In the genomic region with DNA sequence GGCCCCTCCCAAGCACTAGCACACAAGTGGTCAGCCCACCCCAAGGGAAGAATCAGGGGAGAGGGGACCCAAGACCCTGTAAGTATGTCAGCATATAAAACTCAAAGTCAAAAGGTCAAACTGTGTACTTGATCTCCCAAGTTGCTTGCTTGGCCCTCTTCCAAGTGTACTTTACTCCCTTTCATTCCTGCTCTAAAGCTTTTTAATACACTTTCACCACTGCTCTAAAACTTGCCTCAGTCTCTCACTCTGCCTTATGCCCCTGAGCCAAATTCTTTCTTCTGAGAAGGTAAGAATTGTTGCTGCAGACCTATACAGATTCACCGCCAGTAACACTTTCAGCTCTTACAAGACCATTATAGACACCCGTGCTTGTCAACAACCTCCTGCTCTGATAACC, we compare ENCODE assay signal across 16 cellular contexts. TPM values are rescaled to one million over a fixed set of nuclear protein-coding genes. Genes with fewer than 3 reads are reported as not detected.
DNase-seq lines count a peak whose midpoint lies in the region; ATAC-seq and TF ChIP-seq lines count a peak whose summit lies in the region.
"Had no signal": no experiment of that assay in that cellular context is flagged by ENCODE, and none has a peak within 500 bp of the region (broad histone marks: within the 10 kb centered on the region; RNA-seq: fewer than 3 reads in every experiment).

No MANE protein-coding gene starts in this region.

- DNase-seq in activated CD4-positive, alpha-beta T cell treated with anti-CD3 and anti-CD28 coated beads, Interleukin-2, amount 10 ng/mL, durations not matched to agents 7 days and 5 days, result no peak
- no peak for DNase-seq in activated CD4-positive, alpha-beta T cell treated with anti-CD3 and anti-CD28 coated beads for 4 hours
- DNase-seq in NAMALWA (ENCODE audit: low spot score), result peak; percentile 26
- DNase-seq in activated naive CD8-positive, alpha-beta T cell treated with anti-CD3 and anti-CD28 coated beads for 36 hours, result no peak
- no peak for DNase-seq in foreskin fibroblast
- DNase-seq: activated CD8-positive, alpha-beta memory T cell treated with anti-CD3 and anti-CD28 coated beads for 24 hours; activated effector memory CD4-positive, alpha-beta T cell treated with Interleukin-2 at 50 U/mL for 16 hours; hypothalamus; NCI-H1694 treated with DMSO at 0.1 percent for 48 hours; NCI-H345; SIG-M5 had no signal

- H3K4me3 Mint-ChIP-seq in activated CD4-positive, alpha-beta T cell treated with anti-CD3 and anti-CD28 coated beads, Interleukin-2, amount 10 ng/mL, durations not matched to agents 7 days and 5 days, result no peak overlapping the region
- H3K4me3 Mint-ChIP-seq in activated naive CD8-positive, alpha-beta T cell treated with anti-CD3 and anti-CD28 coated beads for 36 hours, result no peak overlapping the region
- no peak overlapping the region for H3K4me3 Mint-ChIP-seq in stimulated activated memory B cell treated with anti-CD40 and anti-IgM and Interleukin-4, amounts not matched to agents 10 μg/mL and 1 μg/mL and 100 μg/mL, for 72 hours

- peak overlapping the region; percentile 98 for H3K27ac Mint-ChIP-seq in activated CD4-positive, alpha-beta T cell treated with anti-CD3 and anti-CD28 coated beads, Interleukin-2, amount 10 ng/mL, durations not matched to agents 7 days and 5 days
- H3K27ac Mint-ChIP-seq in activated naive CD8-positive, alpha-beta T cell treated with anti-CD3 and anti-CD28 coated beads for 36 hours, result peak overlapping the region; percentile 92
- H3K27ac Mint-ChIP-seq in stimulated activated memory B cell treated with anti-CD40 and anti-IgM and Interleukin-4, amounts not matched to agents 10 μg/mL and 1 μg/mL and 100 μg/mL, for 72 hours, result peak overlapping the region; percentile 88

- CTCF ChIA-PET in activated CD4-positive, alpha-beta T cell treated with anti-CD3 and anti-CD28 coated beads, Interleukin-2, amount 10 ng/mL, durations not matched to agents 7 days and 5 days (lab: Charles Lee), result interaction anchor here (0.8 to 3.1 kb wide), 4 partner anchors 8 to 897 kb away, joined by 3 to 19 read pairs (median 6); a partner anchor contains a TSS

- ATAC-seq in stimulated activated memory B cell treated with anti-CD40 and anti-IgM and Interleukin-4, amounts not matched to agents 10 μg/mL and 1 μg/mL and 100 μg/mL, for 72 hours, result no peak
- ATAC-seq in GM21723 (IDR thresholded peaks at IDR 0.05; ENCODE audit: unreplicated experiment) (no peak), HG03175 (IDR thresholded peaks at IDR 0.05; ENCODE audit: unreplicated experiment) (no peak)

- H3K4me3 ChIP-seq in foreskin fibroblast (ENCODE audit: low read depth in 1 of 2, low read length in 2 of 2), result no peak overlapping the region
- H3K4me3 ChIP-seq: ascending aorta had no signal

- POLR2A ChIA-PET in activated CD4-positive, alpha-beta T cell treated with anti-CD3 and anti-CD28 coated beads, Interleukin-2, amount 10 ng/mL, durations not matched to agents 7 days and 5 days (lab: Charles Lee), result no interaction called here

- TF ChIP-seq CTCF in foreskin fibroblast (IDR thresholded peaks at IDR 0.05; ENCODE audit: low read depth, low read length), result no peak

- H3K9me3 Mint-ChIP-seq in activated CD4-positive, alpha-beta T cell treated with anti-CD3 and anti-CD28 coated beads, Interleukin-2, amount 10 ng/mL, durations not matched to agents 7 days and 5 days, result peaks cover 16% of the 10 kb centered on the region
- peaks cover 11% of the 10 kb centered on the region for H3K9me3 Mint-ChIP-seq in activated naive CD8-positive, alpha-beta T cell treated with anti-CD3 and anti-CD28 coated beads for 36 hours
- peaks cover 3% of the 10 kb centered on the region for H3K9me3 Mint-ChIP-seq in stimulated activated memory B cell treated with anti-CD40 and anti-IgM and Interleukin-4, amounts not matched to agents 10 μg/mL and 1 μg/mL and 100 μg/mL, for 72 hours

- H3K27me3 Mint-ChIP-seq in activated CD4-positive, alpha-beta T cell treated with anti-CD3 and anti-CD28 coated beads, Interleukin-2, amount 10 ng/mL, durations not matched to agents 7 days and 5 days, result no peaks in the 10 kb centered on the region
- no peaks in the 10 kb centered on the region for H3K27me3 Mint-ChIP-seq in activated naive CD8-positive, alpha-beta T cell treated with anti-CD3 and anti-CD28 coated beads for 36 hours
- H3K27me3 Mint-ChIP-seq in stimulated activated memory B cell treated with anti-CD40 and anti-IgM and Interleukin-4, amounts not matched to agents 10 μg/mL and 1 μg/mL and 100 μg/mL, for 72 hours, result no peaks in the 10 kb centered on the region

- H3K36me3 Mint-ChIP-seq in activated CD4-positive, alpha-beta T cell treated with anti-CD3 and anti-CD28 coated beads, Interleukin-2, amount 10 ng/mL, durations not matched to agents 7 days and 5 days (ENCODE audit: low read depth), result peaks cover 41% of the 10 kb centered on the region
- H3K36me3 Mint-ChIP-seq in activated naive CD8-positive, alpha-beta T cell treated with anti-CD3 and anti-CD28 coated beads for 36 hours, result peaks cover 15% of the 10 kb centered on the region
- H3K36me3 Mint-ChIP-seq in stimulated activated memory B cell treated with anti-CD40 and anti-IgM and Interleukin-4, amounts not matched to agents 10 μg/mL and 1 μg/mL and 100 μg/mL, for 72 hours, result no peaks in the 10 kb centered on the region

- H3K4me1 Mint-ChIP-seq in activated CD4-positive, alpha-beta T cell treated with anti-CD3 and anti-CD28 coated beads, Interleukin-2, amount 10 ng/mL, durations not matched to agents 7 days and 5 days, result peaks cover 55% of the 10 kb centered on the region
- peaks cover 34% of the 10 kb centered on the region for H3K4me1 Mint-ChIP-seq in activated naive CD8-positive, alpha-beta T cell treated with anti-CD3 and anti-CD28 coated beads for 36 hours
- peaks cover 66% of the 10 kb centered on the region for H3K4me1 Mint-ChIP-seq in stimulated activated memory B cell treated with anti-CD40 and anti-IgM and Interleukin-4, amounts not matched to agents 10 μg/mL and 1 μg/mL and 100 μg/mL, for 72 hours

RNA-seq across cellular contexts. Expression of a gene that starts 15.1 kb away (rescaled TPM):
- total RNA-seq in activated CD4-positive, alpha-beta T cell treated with anti-CD3 and anti-CD28 coated beads, Interleukin-2, amount 10 ng/mL, durations not matched to agents 7 days and 5 days, result 100 to 1,000 TPM; 121 to 179 TPM
- 10 to 100 TPM; 68.4 to 81.3 TPM for total RNA-seq in activated naive CD8-positive, alpha-beta T cell treated with anti-CD3 and anti-CD28 coated beads for 36 hours

RNA-seq across cellular contexts. Expression of a gene that starts 51.0 kb away (rescaled TPM):
- total RNA-seq in activated CD4-positive, alpha-beta T cell treated with anti-CD3 and anti-CD28 coated beads, Interleukin-2, amount 10 ng/mL, durations not matched to agents 7 days and 5 days, result not detected
- not detected for total RNA-seq in activated naive CD8-positive, alpha-beta T cell treated with anti-CD3 and anti-CD28 coated beads for 36 hours
- total RNA-seq: ascending aorta, Daoy had no signal
